In genomic region chr11:65861533-65862183, GRCh38 we compare ENCODE assay signal across 9 cellular contexts. TPM values are rescaled to one million over a fixed set of nuclear protein-coding genes. Genes with fewer than 3 reads are reported as not detected.
DNase-seq lines count a peak whose midpoint lies in the region; ATAC-seq, FAIRE-seq and TF ChIP-seq lines count a peak whose summit lies in the region.
"Had no signal": no experiment of that assay in that cellular context is flagged by ENCODE, and none has a peak within 500 bp of the region (broad histone marks: within the 10 kb centered on the region; RNA-seq: fewer than 3 reads in every experiment).

No MANE protein-coding gene starts in this region.

- peak overlapping the region; percentile 96 for H3K9ac ChIP-seq in IMR-90 (ENCODE audit: low read depth, low read length)

- POLR2A ChIA-PET in A549 (lab: Yijun Ruan, JAX), result interaction anchor here (1.9 to 2.6 kb wide), 2 partner anchors 10 to 12 kb away, joined by 4 to 14 read pairs; no protein-coding TSS in a partner anchor
- POLR2A ChIA-PET in IMR-90 (lab: Charles Lee; ENCODE audit: unreplicated experiment), result interaction anchor here (0.6 to 0.8 kb wide), 2 partner anchors 10 to 11 kb away, joined by 3 to 7 read pairs; no protein-coding TSS in a partner anchor

- H2BK20ac ChIP-seq in IMR-90 (ENCODE audit: low read depth, low read length), result no peak overlapping the region

- no peak for TF ChIP-seq CTCF in A549 (IDR thresholded peaks at IDR 0.05)
- no peak for TF ChIP-seq CTCF in IMR-90 (conservative IDR thresholded peaks at IDR 0.05; ENCODE audit: low read depth, low read length)
- no peak for TF ChIP-seq CTCF in choroid plexus epithelial cell (conservative IDR thresholded peaks at IDR 0.05; ENCODE audit: low read depth, low read length)
- TF ChIP-seq CTCF in mucosa of descending colon (IDR thresholded peaks at IDR 0.05), result no peak

- peak overlapping the region; percentile 68 for H4K5ac ChIP-seq in IMR-90 (ENCODE audit: low read depth, low read length)

- ATAC-seq in A549 (no peak), IMR-90 (ENCODE audit: low read depth) (no peak), mucosa of descending colon (no peak), esophagus mucosa (no peak)

- peaks cover 6 to 61% of the 10 kb centered on the region in 2 experiments; a peak in 3 of 4 replicates for H3K79me1 ChIP-seq in IMR-90 (ENCODE audit: low read depth in 1 of 2, low read length in 2 of 2)

- BruUV-seq in IMR-90 (replicated peaks; lab: Mats Ljungman, UMichigan), result no TSS peak

- in situ Hi-C loops in IMR-90 (cut with MboI; ENCODE audit: low sequenced_read_pairs), result no loop called here

- H3K14ac ChIP-seq in IMR-90 (replicated peaks; ENCODE audit: low read depth, low read length), result peak overlapping the region; percentile 87

- dilution Hi-C loops in IMR-90 (cut with HindIII; ENCODE audit: low sequenced_read_pairs, unreplicated experiment), result no loop called here

- no peak for TF ChIP-seq POLR2A in A549 (IDR thresholded peaks at IDR 0.05; ENCODE audit: low read length)
- no peak for TF ChIP-seq POLR2A in IMR-90 (IDR thresholded peaks at IDR 0.05; ENCODE audit: low read depth, low read length)

- peak overlapping the region; percentile 98 for H3K4ac ChIP-seq in IMR-90 (ENCODE audit: low read depth, low read length)

- H3K9me1 ChIP-seq in IMR-90 (ENCODE audit: insufficient read depth, low read length), result peaks cover 4% of the 10 kb centered on the region; the same call in 1 of the 2 replicates

- H2BK5ac ChIP-seq in IMR-90 (ENCODE audit: low read depth, low read length, poor library complexity, severe bottlenecking), result peak overlapping the region; percentile 90

- H2BK120ac ChIP-seq in IMR-90 (ENCODE audit: low read depth, low read length), result no peak overlapping the region

- H4K8ac ChIP-seq in IMR-90 (ENCODE audit: low read depth in 2 of 2, low read length in 2 of 2), result peak overlapping the region; percentile 94 to 99; a peak in 3 of 4 replicates

- H3K9me3 ChIP-seq in A549 (no peaks in the 10 kb centered on the region), IMR-90 (ENCODE audit: control insufficient read depth, insufficient read depth, low read length) (no peaks in the 10 kb centered on the region), mucosa of descending colon (no peaks in the 10 kb centered on the region)

- peak overlapping the region; percentile 94 for H3K23ac ChIP-seq in IMR-90 (ENCODE audit: low read depth, low read length)

- peaks cover 36% of the 10 kb centered on the region for H4K20me1 ChIP-seq in IMR-90 (ENCODE audit: insufficient read depth, low read length)

- TF ChIP-seq RAD21 in A549 (conservative IDR thresholded peaks at IDR 0.05 in 1 of 2, IDR thresholded peaks at IDR 0.05 in 1 of 2), result no peak
- no peak for TF ChIP-seq RAD21 in IMR-90 (IDR thresholded peaks at IDR 0.05; ENCODE audit: low read length)

- intact Hi-C loops in IMR-90 (cut with micrococcal nuclease) (no loop called here), mucosa of descending colon (cut with DNase I, micrococcal nuclease) (no loop called here)

- H3K4me1 ChIP-seq in A549 (peaks cover 10% of the 10 kb centered on the region), IMR-90 (ENCODE audit: control insufficient read depth, insufficient read depth, low read length) (peaks cover 7% of the 10 kb centered on the region), mucosa of descending colon (ENCODE audit: low read depth) (peaks cover 15% of the 10 kb centered on the region)

- TF ChIP-seq EP300 in A549 (IDR thresholded peaks at IDR 0.05), result no peak

- 0 out of 3 replicates have a peak overlapping the region, but pooled peaks have one; percentile 41 for H2BK15ac ChIP-seq in IMR-90 (ENCODE audit: low read depth, low read length)

- 76% methylated on average over 13 of the region's 13 CpGs for WGBS in A549 (ENCODE audit: missing lambda C conversion rate)
- WGBS in IMR-90 (ENCODE audit: extremely low coverage in 2 of 2, insufficient read length in 1 of 2), 2 experiments, result 87% methylated on average over 3 of the region's 13 CpGs; no CpG with 5 or more reads in 1 of the 2 experiments

- FAIRE-seq in A549 (lab: Jason Lieb, UNC), result no peak

- H3K18ac ChIP-seq in IMR-90 (ENCODE audit: low read depth, low read length), result no peak overlapping the region

- H2AK9ac ChIP-seq in IMR-90 (replicated peaks; ENCODE audit: low read depth, low read length, poor library complexity), result peak overlapping the region; percentile 100

- H2AK5ac ChIP-seq in IMR-90 (ENCODE audit: low read depth, low read length), result peak overlapping the region; percentile 22; the same call in 1 of the 2 replicates

- no peak overlapping the region for H2AFZ ChIP-seq in IMR-90 (replicated peaks; ENCODE audit: low read length, poor library complexity)

- H3K4me3 ChIP-seq in A549 (peak overlapping the region; percentile 70), IMR-90 (ENCODE audit: insufficient read depth, low read depth, low read length) (peak overlapping the region; percentile 95), choroid plexus epithelial cell (ENCODE audit: low read depth, low read length) (peak overlapping the region; percentile 95), mucosa of descending colon (no peak overlapping the region)

- H3K56ac ChIP-seq in IMR-90 (ENCODE audit: extremely low read depth, insufficient read depth, low read length), result peak overlapping the region; percentile 60

- peak overlapping the region; percentile 98 for H4K91ac ChIP-seq in IMR-90 (ENCODE audit: insufficient read depth, low read depth, low read length)

- DNase-seq in A549 (ENCODE audit: low read depth in 1 of 2, low spot score in 1 of 2) (no peak), IMR-90 (no peak), choroid plexus epithelial cell (ENCODE audit: low read depth) (no peak), mucosa of descending colon (peak in 2 of 3 donors; percentile 45 to 67), NCI-H1694 (lab: John Stamatoyannopoulos, UW) (no peak), NK-92 (lab: John Stamatoyannopoulos, UW; ENCODE audit: unreplicated experiment) (no peak), MV-4-11 (lab: John Stamatoyannopoulos, UW) (no peak)
- DNase-seq: NCI-H2107 had no signal

- H3K27ac ChIP-seq in A549 (peak overlapping the region; percentile 88 to 96), IMR-90 (ENCODE audit: insufficient read depth, low read length) (peak overlapping the region; percentile 89)

- H3K4me2 ChIP-seq in A549 (peak overlapping the region; percentile 87), IMR-90 (ENCODE audit: low read depth, low read length) (peak overlapping the region; percentile 89)

- CTCF ChIA-PET in A549 (lab: Yijun Ruan, JAX), result interaction anchor here (0.8 to 7.6 kb wide), 14 partner anchors 8 to 319 kb away, joined by 3 to 195 read pairs (median 5); partner anchors contain the start of genes CCDC85B, CTSW, EFEMP2 and FIBP
- CTCF ChIA-PET in IMR-90 (lab: Yijun Ruan, JAX), result no interaction called here

- no peaks in the 10 kb centered on the region for H3K27me3 ChIP-seq in IMR-90 (ENCODE audit: control insufficient read depth, insufficient read depth, low read length)

- peaks cover 51% of the 10 kb centered on the region for H3K36me3 ChIP-seq in IMR-90 (ENCODE audit: control insufficient read depth, insufficient read depth, low read length)
- peaks cover 8% of the 10 kb centered on the region for H3K36me3 ChIP-seq in mucosa of descending colon (ENCODE audit: low read depth)

RNA-seq across cellular contexts. Expression of gene MUS81, which starts 1.4 kb away (rescaled TPM):
- polyA plus RNA-seq in A549 (2011; rRNA removed) (27.8 and 30.5 TPM in 2 replicates), A549 (2017; fragmentation: RNase III; extraction: RNeasy Plus Mini Kit Qiagen cat#74134 plus additional on column Dnase treatment) (33.4 to 34.9 TPM (median 34.2 TPM) in 3 replicates), IMR-90 (2012; rRNA removed) (47.9 and 57.0 TPM in 2 replicates)
- 44.6 and 48.3 TPM in 2 replicates for polyA plus RNA-seq in A549 (2012; cell fraction: cytosol; rRNA removed)
- polyA plus RNA-seq in A549 (2012; cell fraction: nucleus; rRNA removed), result 170 and 216 TPM in 2 replicates
- polyA minus RNA-seq in A549 (2011; rRNA and poly(A)+ RNA removed), result 32.6 and 38.0 TPM in 2 replicates
- total RNA-seq in IMR-90 (2012; rRNA removed) (22.5 and 23.7 TPM in 2 replicates), mucosa of descending colon (10 to 100 TPM; 48.0 to 81.8 (median 58.7) TPM), esophagus mucosa (20.4 TPM)
- 22.0 and 32.0 TPM in 2 replicates for polyA plus RNA-seq in IMR-90 (2012; cell fraction: cytosol; rRNA removed)
- 224 and 393 TPM in 2 replicates for polyA plus RNA-seq in IMR-90 (2012; cell fraction: nucleus; rRNA removed; ENCODE audit: low replicate concordance)

RNA-seq across cellular contexts. Expression of gene CFL1, which starts 3.7 kb away (rescaled TPM):
- 1,346 and 1,591 TPM in 2 replicates for polyA plus RNA-seq in A549 (2011; rRNA removed)
- polyA plus RNA-seq in A549 (2012; cell fraction: cytosol; rRNA removed), result 3,148 and 3,959 TPM in 2 replicates
- 2,297 and 3,054 TPM in 2 replicates for polyA plus RNA-seq in A549 (2012; cell fraction: nucleus; rRNA removed)
- 1,780 to 1,825 TPM (median 1,795 TPM) in 3 replicates for polyA plus RNA-seq in A549 (2017; fragmentation: RNase III; extraction: RNeasy Plus Mini Kit Qiagen cat#74134 plus additional on column Dnase treatment)
- 1,636 and 1,975 TPM in 2 replicates for polyA minus RNA-seq in A549 (2011; rRNA and poly(A)+ RNA removed)
- total RNA-seq in IMR-90 (2012; rRNA removed), result 919 and 960 TPM in 2 replicates
- 2,231 and 2,466 TPM in 2 replicates for polyA plus RNA-seq in IMR-90 (2012; rRNA removed)
- polyA plus RNA-seq in IMR-90 (2012; cell fraction: cytosol; rRNA removed), result 2,445 and 3,036 TPM in 2 replicates
- 809 and 890 TPM in 2 replicates for polyA plus RNA-seq in IMR-90 (2012; cell fraction: nucleus; rRNA removed; ENCODE audit: low replicate concordance)
- total RNA-seq in mucosa of descending colon, result 1,000 to 10,000 TPM; 1,004 to 2,046 (median 1,725) TPM
- total RNA-seq in esophagus mucosa, result 645 TPM

RNA-seq across cellular contexts. Expression of gene EFEMP2, which starts 10.9 kb away (rescaled TPM):
- polyA plus RNA-seq in A549 (2011; rRNA removed) (0.89 and 1.3 TPM in 2 replicates), A549 (2017; fragmentation: RNase III; extraction: RNeasy Plus Mini Kit Qiagen cat#74134 plus additional on column Dnase treatment) (0.98 to 1.5 TPM (median 1.4 TPM) in 3 replicates), IMR-90 (2012; rRNA removed) (431 and 601 TPM in 2 replicates)
- polyA plus RNA-seq in A549 (2012; cell fraction: cytosol; rRNA removed), result 1.2 and 1.4 TPM in 2 replicates
- polyA plus RNA-seq in A549 (2012; cell fraction: nucleus; rRNA removed), result 16.6 and 16.8 TPM in 2 replicates
- 1.1 and 1.4 TPM in 2 replicates for polyA minus RNA-seq in A549 (2011; rRNA and poly(A)+ RNA removed)
- total RNA-seq in IMR-90 (2012; rRNA removed) (62.7 and 69.2 TPM in 2 replicates), mucosa of descending colon (10 to 100 TPM; 11.7 to 67.0 (median 15.3) TPM), esophagus mucosa (4.6 TPM)
- polyA plus RNA-seq in IMR-90 (2012; cell fraction: cytosol; rRNA removed), result 324 and 587 TPM in 2 replicates
- polyA plus RNA-seq in IMR-90 (2012; cell fraction: nucleus; rRNA removed; ENCODE audit: low replicate concordance), result 557 and 1,096 TPM in 2 replicates

RNA-seq across cellular contexts. Expression of gene CTSW, which starts 18.0 kb away (rescaled TPM):
- polyA plus RNA-seq in A549 (2011; rRNA removed) (not detected in 2 replicates), A549 (2017; fragmentation: RNase III; extraction: RNeasy Plus Mini Kit Qiagen cat#74134 plus additional on column Dnase treatment) (not detected in 3 replicates), IMR-90 (2012; rRNA removed) (0.07 and 0.23 TPM in 2 replicates)
- 0.03 TPM in 2 replicates for polyA plus RNA-seq in A549 (2012; cell fraction: cytosol; rRNA removed)
- polyA plus RNA-seq in A549 (2012; cell fraction: nucleus; rRNA removed), result 0.07 TPM in 1 of 2 replicates, not detected in the other
- polyA minus RNA-seq in A549 (2011; rRNA and poly(A)+ RNA removed), result not detected in 2 replicates
- total RNA-seq in IMR-90 (2012; rRNA removed) (0.18 TPM in 1 of 2 replicates, not detected in the other), mucosa of descending colon (1 to 10 TPM; 1.2 to 3.2 (median 2.8) TPM), esophagus mucosa (not detected)
- polyA plus RNA-seq in IMR-90 (2012; cell fraction: cytosol; rRNA removed), result 0.08 and 0.39 TPM in 2 replicates
- 0.23 and 0.34 TPM in 2 replicates for polyA plus RNA-seq in IMR-90 (2012; cell fraction: nucleus; rRNA removed; ENCODE audit: low replicate concordance)

RNA-seq across cellular contexts. Expression of gene FIBP, which starts 26.6 kb away (rescaled TPM):
- polyA plus RNA-seq in A549 (2011; rRNA removed), result 72.2 and 83.0 TPM in 2 replicates
- polyA plus RNA-seq in A549 (2012; cell fraction: cytosol; rRNA removed), result 119 and 157 TPM in 2 replicates
- polyA plus RNA-seq in A549 (2012; cell fraction: nucleus; rRNA removed), result 121 and 152 TPM in 2 replicates
- 60.4 to 66.2 TPM (median 65.3 TPM) in 3 replicates for polyA plus RNA-seq in A549 (2017; fragmentation: RNase III; extraction: RNeasy Plus Mini Kit Qiagen cat#74134 plus additional on column Dnase treatment)
- polyA minus RNA-seq in A549 (2011; rRNA and poly(A)+ RNA removed), result 81.2 and 91.4 TPM in 2 replicates
- 119 and 182 TPM in 2 replicates for total RNA-seq in IMR-90 (2012; rRNA removed)
- 141 and 163 TPM in 2 replicates for polyA plus RNA-seq in IMR-90 (2012; rRNA removed)
- polyA plus RNA-seq in IMR-90 (2012; cell fraction: cytosol; rRNA removed), result 98.5 and 183 TPM in 2 replicates
- 96.1 and 215 TPM in 2 replicates for polyA plus RNA-seq in IMR-90 (2012; cell fraction: nucleus; rRNA removed; ENCODE audit: low replicate concordance)
- 10 to 100 TPM; 35.8 to 52.8 (median 47.0) TPM for total RNA-seq in mucosa of descending colon
- total RNA-seq in esophagus mucosa, result 42.3 TPM

Comparison
In these comparisons a context has a peak if more than half of its experiments do, and no peak if none do; other contexts are left out.
1. DNase-seq: peak in mucosa of descending colon (2 of 3); none in A549 (0 of 2), IMR-90 (single experiment), choroid plexus epithelial cell (single experiment), NCI-H1694 (single experiment), NK-92 (single experiment) and MV-4-11 (single experiment).